22 cellular contexts compared by ENCODE assay signal in genomic region chr5:766666-767431, GRCh38. TPM values are rescaled to one million over a fixed set of nuclear protein-coding genes. Genes with fewer than 3 reads are reported as not detected.
DNase-seq lines count a peak whose midpoint lies in the region; ATAC-seq and TF ChIP-seq lines count a peak whose summit lies in the region.
"Had no signal": no experiment of that assay in that cellular context is flagged by ENCODE, and none has a peak within 500 bp of the region (broad histone marks: within the 10 kb centered on the region; RNA-seq: fewer than 3 reads in every experiment).

No MANE protein-coding gene starts in this region.

- DNase-seq in activated naive CD4-positive, alpha-beta T cell treated with anti-CD3 and anti-CD28 coated beads, Interleukin-2, amount 10 ng/mL, durations not matched to agents 7 days and 5 days: no peak
- DNase-seq in RWPE2 (ENCODE audit: low spot score) (peak; percentile 65), left lobe of liver (ENCODE audit: low spot score) (peak; percentile 44), substantia nigra (lab: John Stamatoyannopoulos, UW) (peak in 1 of 49 donors; percentile 73), glomerular visceral epithelial cell (ENCODE audit: extremely low spot score) (no peak), WTC11 (ENCODE audit: low spot score) (no peak), dermis blood vessel endothelial cell (no peak)
- DNase-seq: activated CD4-positive, CD25-positive, alpha-beta regulatory T cell; activated naive CD8-positive, alpha-beta T cell treated with anti-CD3 and anti-CD28 coated beads, Interleukin-2, amount 10 ng/mL, durations not matched to agents 7 days and 5 days; AML-193; COR-L47; HFFc6; hypothalamus; NCI-H1436; NCI-H748 treated with DMSO at 0.1 percent for 48 hours; retina; SIG-M5; stimulated activated naive CD4-positive, alpha-beta T cell had no signal

- H3K4me1 Mint-ChIP-seq in activated naive CD4-positive, alpha-beta T cell treated with anti-CD3 and anti-CD28 coated beads, Interleukin-2, amount 50 U/mL, for 24 hours: no peaks in the 10 kb centered on the region
- no peaks in the 10 kb centered on the region for H3K4me1 Mint-ChIP-seq in activated naive CD4-positive, alpha-beta T cell treated with anti-CD3 and anti-CD28 coated beads, Interleukin-2, amount 10 ng/mL, durations not matched to agents 7 days and 5 days
- H3K4me1 Mint-ChIP-seq in WTC11: 0 out of 2 replicates have a peak, but pooled peaks cover 2% of the 10 kb centered on the region
- H3K4me1 Mint-ChIP-seq: activated naive CD8-positive, alpha-beta T cell treated with anti-CD3 and anti-CD28 coated beads, Interleukin-2, amount 10 ng/mL, durations not matched to agents 7 days and 5 days had no signal

- no peak for ATAC-seq in RWPE2 (ENCODE audit: low read depth)
- ATAC-seq in left lobe of liver: no peak
- ATAC-seq in WTC11: no peak
- ATAC-seq: body of pancreas had no signal

- no peaks in the 10 kb centered on the region for H3K27me3 Mint-ChIP-seq in activated naive CD4-positive, alpha-beta T cell treated with anti-CD3 and anti-CD28 coated beads, Interleukin-2, amount 50 U/mL, for 24 hours
- H3K27me3 Mint-ChIP-seq in activated naive CD4-positive, alpha-beta T cell treated with anti-CD3 and anti-CD28 coated beads, Interleukin-2, amount 10 ng/mL, durations not matched to agents 7 days and 5 days: no peaks in the 10 kb centered on the region
- H3K27me3 Mint-ChIP-seq in WTC11 (ENCODE audit: low read depth): 0 out of 2 replicates have a peak, but pooled peaks cover 2% of the 10 kb centered on the region

- peak overlapping the region; percentile 19 for H3K27ac Mint-ChIP-seq in activated naive CD4-positive, alpha-beta T cell treated with anti-CD3 and anti-CD28 coated beads, Interleukin-2, amount 50 U/mL, for 24 hours
- no peak overlapping the region for H3K27ac Mint-ChIP-seq in activated naive CD4-positive, alpha-beta T cell treated with anti-CD3 and anti-CD28 coated beads, Interleukin-2, amount 10 ng/mL, durations not matched to agents 7 days and 5 days
- H3K27ac Mint-ChIP-seq in WTC11: no peak overlapping the region
- H3K27ac Mint-ChIP-seq: activated naive CD8-positive, alpha-beta T cell treated with anti-CD3 and anti-CD28 coated beads, Interleukin-2, amount 10 ng/mL, durations not matched to agents 7 days and 5 days; HFFc6 had no signal

- POLR2A ChIA-PET in WTC11 (lab: Charles Lee): no interaction called here

- no peaks in the 10 kb centered on the region for H3K36me3 Mint-ChIP-seq in activated naive CD4-positive, alpha-beta T cell treated with anti-CD3 and anti-CD28 coated beads, Interleukin-2, amount 50 U/mL, for 24 hours
- no peaks in the 10 kb centered on the region for H3K36me3 Mint-ChIP-seq in activated naive CD4-positive, alpha-beta T cell treated with anti-CD3 and anti-CD28 coated beads, Interleukin-2, amount 10 ng/mL, durations not matched to agents 7 days and 5 days
- peaks cover 18% of the 10 kb centered on the region for H3K36me3 Mint-ChIP-seq in WTC11
- H3K36me3 Mint-ChIP-seq: activated naive CD8-positive, alpha-beta T cell treated with anti-CD3 and anti-CD28 coated beads, Interleukin-2, amount 10 ng/mL, durations not matched to agents 7 days and 5 days had no signal

- H3K9me3 Mint-ChIP-seq in activated naive CD4-positive, alpha-beta T cell treated with anti-CD3 and anti-CD28 coated beads, Interleukin-2, amount 50 U/mL, for 24 hours: no peaks in the 10 kb centered on the region
- H3K9me3 Mint-ChIP-seq in activated naive CD4-positive, alpha-beta T cell treated with anti-CD3 and anti-CD28 coated beads, Interleukin-2, amount 10 ng/mL, durations not matched to agents 7 days and 5 days: peaks cover 5% of the 10 kb centered on the region
- H3K9me3 Mint-ChIP-seq in WTC11: peaks cover 22% of the 10 kb centered on the region
- H3K9me3 Mint-ChIP-seq: activated naive CD8-positive, alpha-beta T cell treated with anti-CD3 and anti-CD28 coated beads, Interleukin-2, amount 10 ng/mL, durations not matched to agents 7 days and 5 days had no signal

- H3K27ac ChIP-seq in RWPE2 (ENCODE audit: poor library complexity, severe bottlenecking) (no peak overlapping the region), substantia nigra (ENCODE audit: low read depth, low read length, poor library complexity, severe bottlenecking) (peak overlapping the region; percentile 40)
- H3K27ac ChIP-seq: body of pancreas, tibial nerve had no signal

- TF ChIP-seq CTCF in RWPE2 (IDR thresholded peaks at IDR 0.05; ENCODE audit: poor library complexity, severe bottlenecking) (no peak), WTC11 (IDR thresholded peaks at IDR 0.05) (no peak)

- H3K9me3 ChIP-seq in RWPE2 (ENCODE audit: severe bottlenecking): no peaks in the 10 kb centered on the region
- H3K9me3 ChIP-seq: body of pancreas, tibial nerve had no signal

- no peak overlapping the region for H3K4me3 Mint-ChIP-seq in activated naive CD4-positive, alpha-beta T cell treated with anti-CD3 and anti-CD28 coated beads, Interleukin-2, amount 50 U/mL, for 24 hours
- H3K4me3 Mint-ChIP-seq in activated naive CD4-positive, alpha-beta T cell treated with anti-CD3 and anti-CD28 coated beads, Interleukin-2, amount 10 ng/mL, durations not matched to agents 7 days and 5 days: no peak overlapping the region
- no peak overlapping the region for H3K4me3 Mint-ChIP-seq in WTC11
- H3K4me3 Mint-ChIP-seq: activated naive CD8-positive, alpha-beta T cell treated with anti-CD3 and anti-CD28 coated beads, Interleukin-2, amount 10 ng/mL, durations not matched to agents 7 days and 5 days; HFFc6 had no signal

- H3K4me3 ChIP-seq in RWPE2 (ENCODE audit: severe bottlenecking): no peak overlapping the region
- H3K4me3 ChIP-seq: body of pancreas, tibial nerve had no signal

- no peaks in the 10 kb centered on the region for H3K4me1 ChIP-seq in RWPE2 (ENCODE audit: insufficient read depth, poor library complexity, severe bottlenecking)
- H3K4me1 ChIP-seq: body of pancreas, tibial nerve had no signal

- CTCF ChIA-PET in activated naive CD4-positive, alpha-beta T cell treated with anti-CD3 and anti-CD28 coated beads, Interleukin-2, amount 10 ng/mL, durations not matched to agents 7 days and 5 days (lab: Charles Lee): no interaction called here
- CTCF ChIA-PET in WTC11 (lab: Charles Lee): interaction anchor here (0.9 kb wide), 2 partner anchors 9 to 111 kb away, joined by 3 read pairs; no protein-coding TSS in a partner anchor

- no peaks in the 10 kb centered on the region for H3K36me3 ChIP-seq in RWPE2 (ENCODE audit: low read depth)

- H3K27me3 ChIP-seq in RWPE2 (ENCODE audit: insufficient read depth, poor library complexity, severe bottlenecking): no peaks in the 10 kb centered on the region
- H3K27me3 ChIP-seq: body of pancreas, tibial nerve had no signal

TF ChIP-seq in WTC11, 78 proteins besides CTCF, POLR2A, EP300 and RAD21 (continues in another document):
- no peak for TF ChIP-seq RORB (CRISPR knock-in tag; IDR thresholded peaks at IDR 0.05)
- TF ChIP-seq ATF1 (CRISPR knock-in tag; IDR thresholded peaks at IDR 0.05): no peak
- no peak for TF ChIP-seq PRDM15 (CRISPR knock-in tag; IDR thresholded peaks at IDR 0.05)
- TF ChIP-seq E2F1 (CRISPR knock-in tag; IDR thresholded peaks at IDR 0.05): no peak

RNA-seq across cellular contexts. Expression of gene ZDHHC11B, which starts 17.7 kb away (rescaled TPM):
- total RNA-seq in left lobe of liver (6.1 TPM), WTC11 (2021) (2.3 to 4.4 TPM (median 3.1 TPM) in 3 replicates), dermis blood vessel endothelial cell (0.17 TPM in 1 of 2 replicates, not detected in the other)
- total RNA-seq: fibroblast of villous mesenchyme had no signal

Comparison
In these comparisons a context has a peak if more than half of its experiments do, and no peak if none do; other contexts are left out.
1. DNase-seq: peak in RWPE2 (single experiment) and left lobe of liver (single experiment); none in activated naive CD4-positive, alpha-beta T cell treated with anti-CD3 and anti-CD28 coated beads, Interleukin-2, amount 10 ng/mL, durations not matched to agents 7 days and 5 days (single experiment), glomerular visceral epithelial cell (single experiment), WTC11 (single experiment) and dermis blood vessel endothelial cell (single experiment).